23 cellular contexts compared by ENCODE assay signal in the genomic region with DNA sequence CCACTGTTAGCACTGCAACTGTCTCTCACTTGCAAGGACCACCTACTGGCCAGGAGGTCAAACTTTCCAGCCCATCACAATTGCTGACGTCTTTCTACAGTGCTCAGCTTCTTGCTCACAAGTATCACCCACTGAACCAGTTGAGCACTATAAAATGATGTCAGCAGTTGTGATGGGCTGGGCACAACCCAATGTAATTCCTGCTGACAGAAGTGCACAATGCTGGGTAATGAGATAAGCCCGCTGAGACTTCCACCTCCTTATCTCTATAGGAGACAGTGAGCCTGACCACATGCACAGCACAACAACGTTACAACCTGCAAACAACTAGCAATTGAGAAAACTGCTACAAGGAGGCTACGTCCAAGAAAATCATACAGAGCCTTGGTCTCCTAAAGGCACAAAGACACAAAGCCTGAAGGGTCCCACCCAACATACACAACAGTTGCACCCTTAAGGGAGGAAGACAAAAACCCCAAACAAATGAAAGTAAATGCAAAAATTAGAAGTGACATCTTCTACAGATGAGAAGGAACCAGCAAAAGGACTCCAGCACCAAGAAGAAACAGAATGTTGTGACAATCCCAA.
A peak's percentile ranks its signal among the peaks of the same experiment; 100 is the strongest.
DNase-seq lines count a peak whose midpoint lies in the region; ATAC-seq, FAIRE-seq and TF ChIP-seq lines count a peak whose summit lies in the region.
"Had no signal": no experiment of that assay in that cellular context is flagged by ENCODE, and none has a peak within 500 bp of the region (broad histone marks: within the 10 kb centered on the region; RNA-seq: fewer than 3 reads in every experiment).

No MANE protein-coding gene starts in this region.

- peak overlapping the region; percentile 68 for H3K4me2 ChIP-seq in K562 (ENCODE audit: insufficient read depth, low read length)
- H3K4me2 ChIP-seq: BLaER1 had no signal

- peak overlapping the region; percentile 37 to 40; a peak in 3 of 4 replicates for H3K9ac ChIP-seq in K562 (ENCODE audit: insufficient read depth in 1 of 2, low read depth in 2 of 2, low read length in 2 of 2)
- H3K9ac ChIP-seq: BLaER1, GM23248 had no signal

- TF ChIP-seq CTCF in K562 (IDR thresholded peaks at IDR 0.05 in 2 of 3, conservative IDR thresholded peaks at IDR 0.05 in 1 of 3; ENCODE audit: insufficient read depth in 2 of 3, low read depth in 1 of 3, low read length in 3 of 3), result no peak
- TF ChIP-seq CTCF in lower leg skin (IDR thresholded peaks at IDR 0.05), result no peak

- H3K27me3 ChIP-seq in K562 (ENCODE audit: control insufficient read depth in 2 of 2, insufficient read depth in 2 of 2, low read length in 2 of 2), result no peaks in the 10 kb centered on the region; a peak in 1 of 5 replicates
- H3K27me3 ChIP-seq: BLaER1, MG63 had no signal

- no peaks in the 10 kb centered on the region for H3K36me3 ChIP-seq in K562 (ENCODE audit: control insufficient read depth, insufficient read depth, low read length)
- H3K36me3 ChIP-seq: BLaER1, MG63 had no signal

- TF ChIP-seq EP300 in K562 (IDR thresholded peaks at IDR 0.05; ENCODE audit: low read length), result no peak

- WGBS in K562 (ENCODE audit: insufficient coverage, low coverage, missing lambda C conversion rate), result under 1% methylated on average over 4 of the region's 4 CpGs
- 83 to 94% methylated on average over 4 of the region's 4 CpGs for WGBS in lower leg skin, 2 donors

- ATAC-seq in K562, result peak; percentile 94
- ATAC-seq in activated naive CD4-positive, alpha-beta T cell treated with anti-CD3 and anti-CD28 coated beads, Interleukin-2, amount 50 U/mL, for 72 hours, result no peak
- ATAC-seq in HG02763 (IDR thresholded peaks at IDR 0.05; ENCODE audit: unreplicated experiment), result no peak
- ATAC-seq: SK-N-SH treated with all-trans-retinoic acid at 6 μM for 48 hours had no signal

- no peaks in the 10 kb centered on the region for H3K79me2 ChIP-seq in K562 (ENCODE audit: control insufficient read depth, insufficient read depth, low read length)

- H2AFZ ChIP-seq in K562 (ENCODE audit: low read depth, low read length), result peak overlapping the region; percentile 82
- H2AFZ ChIP-seq: GM23248 had no signal

- H3K9me3 ChIP-seq in K562 (replicated peaks; ENCODE audit: control insufficient read depth, insufficient read depth, low read depth, low read length), result peaks cover 6% of the 10 kb centered on the region; the same call in 1 of the 2 replicates
- H3K9me3 ChIP-seq: MG63 had no signal

- peak; percentile 46 for DNase-seq in OCI-M2 (lab: John Stamatoyannopoulos, UW; ENCODE audit: unreplicated experiment)
- DNase-seq in K562 (ENCODE audit: extremely low read depth in 1 of 4, low spot score in 3 of 4), result peak; percentile 83 to 99 (median 92)
- no peak for DNase-seq in lower leg skin (ENCODE audit: low spot score in 2 of 2)
- no peak for DNase-seq in DMS153 treated with DMSO at 0.1 percent for 48 hours (lab: John Stamatoyannopoulos, UW; ENCODE audit: unreplicated experiment)
- DNase-seq in NCI-H2107 treated with DMSO at 0.1 percent for 48 hours (lab: John Stamatoyannopoulos, UW; ENCODE audit: unreplicated experiment), result no peak
- DNase-seq in activated naive CD4-positive, alpha-beta T cell treated with anti-CD3 and anti-CD28 coated beads, Interleukin-2, amount 50 U/mL, for 72 hours (ENCODE audit: low spot score in 2 of 2), result no peak
- DNase-seq: CD4-positive, alpha-beta memory T cell; DMS153; GM23248; HCEC 1CT; MG63; NCI-H1092; NCI-H1436; NCI-H187 treated with DMSO at 0.1 percent for 48 hours; NCI-H345; NCI-H524; NCI-H774 had no signal

- H3K9me3 Mint-ChIP-seq in activated naive CD4-positive, alpha-beta T cell treated with anti-CD3 and anti-CD28 coated beads, Interleukin-2, amount 50 U/mL, for 72 hours, result peaks cover 17 to 28% of the 10 kb centered on the region in 2 donors

- no peaks in the 10 kb centered on the region for H4K20me1 ChIP-seq in K562 (replicated peaks; ENCODE audit: control insufficient read depth, insufficient read depth, low read length)
- H4K20me1 ChIP-seq: BLaER1 had no signal

- peak overlapping the region; percentile 52 for H3K27ac ChIP-seq in K562 (ENCODE audit: extremely low read depth, low read depth, low read length)
- H3K27ac ChIP-seq: BLaER1, GM23248, RWPE1 had no signal

- no peak overlapping the region for H3K27ac Mint-ChIP-seq in activated naive CD4-positive, alpha-beta T cell treated with anti-CD3 and anti-CD28 coated beads, Interleukin-2, amount 50 U/mL, for 72 hours
- H3K27ac Mint-ChIP-seq: CD4-positive, alpha-beta memory T cell had no signal

- CTCF ChIA-PET in K562 (lab: Yijun Ruan, JAX; ENCODE audit: low intra/inter-chr PET ratio), result interaction anchor here (0.6 kb wide), 1 partner anchor 212 kb away, joined by 3 read pairs; no protein-coding TSS in a partner anchor

- H3K36me3 Mint-ChIP-seq in activated naive CD4-positive, alpha-beta T cell treated with anti-CD3 and anti-CD28 coated beads, Interleukin-2, amount 50 U/mL, for 72 hours, result peaks cover 0 to 6% of the 10 kb centered on the region in 2 donors
- H3K36me3 Mint-ChIP-seq: CD4-positive, alpha-beta memory T cell had no signal

- POLR2A ChIA-PET in K562 (lab: Yijun Ruan, JAX), result interaction anchor here (0.7 to 4.5 kb wide), 9 partner anchors 9 to 77 kb away, joined by 3 to 28 read pairs (median 5); no protein-coding TSS in a partner anchor

- no TSS peak for BruUV-seq in K562 (replicated peaks; lab: Mats Ljungman, UMichigan)

- in situ Hi-C loops in K562 (cut with MboI), result no loop called here

- peaks cover 15 to 31% of the 10 kb centered on the region in 2 experiments for H3K4me1 ChIP-seq in K562 (replicated peaks in 1 of 2; ENCODE audit: control insufficient read depth in 2 of 2, insufficient read depth in 2 of 2, low read length in 2 of 2)
- H3K4me1 ChIP-seq: BLaER1 had no signal

- FAIRE-seq in K562 (lab: Jason Lieb, UNC), result peak; percentile 96
- FAIRE-seq: G401.6, GM12892 had no signal

- intact Hi-C loops in K562 (cut with micrococcal nuclease), result loop anchor here (1.0 to 5.0 kb wide), 5 partner anchors 31 to 75 kb away; a partner anchor contains a TSS
- intact Hi-C loops in lower leg skin (cut with DNase I; ENCODE audit: low total_unique reads), result no loop called here

- TF ChIP-seq POLR2A in K562 (conservative IDR thresholded peaks at IDR 0.05) (no peak), lower leg skin (IDR thresholded peaks at IDR 0.05) (no peak)

- no peak overlapping the region for H3K4me3 ChIP-seq in K562
- H3K4me3 ChIP-seq in lower leg skin (ENCODE audit: low read depth, poor library complexity, severe bottlenecking), result peak overlapping the region; percentile 3
- H3K4me3 ChIP-seq: BLaER1, GM23248, MG63 had no signal

- no peak for TF ChIP-seq RAD21 in K562 (CRISPR knock-in tag; conservative IDR thresholded peaks at IDR 0.05 in 1 of 2, IDR thresholded peaks at IDR 0.05 in 1 of 2)

- H3K9me1 ChIP-seq in K562 (ENCODE audit: control insufficient read depth, insufficient read depth, low read length), result peaks cover 9% of the 10 kb centered on the region

TF ChIP-seq in K562, 482 proteins besides CTCF, POLR2A, EP300 and RAD21 (continues in another document):
- TF ChIP-seq SAFB (IDR thresholded peaks at IDR 0.05; ENCODE audit: borderline replicate concordance, low read depth, low read length) (no peak), RBM15 (IDR thresholded peaks at IDR 0.05; ENCODE audit: insufficient read depth, low read length) (no peak), YY1 (IDR thresholded peaks at IDR 0.05; ENCODE audit: borderline replicate concordance in 1 of 3, control insufficient read depth in 1 of 3, extremely low read depth in 1 of 3, insufficient read depth in 3 of 3, insufficient read length in 1 of 3, insufficient replicate concordance in 2 of 3, low read depth in 1 of 3, low read length in 2 of 3) (no peak), ATF3 (IDR thresholded peaks at IDR 0.05) (no peak), ATF3 (CRISPR knock-in tag; conservative IDR thresholded peaks at IDR 0.05) (peak; percentile 98)
- TF ChIP-seq, protein P1, sequence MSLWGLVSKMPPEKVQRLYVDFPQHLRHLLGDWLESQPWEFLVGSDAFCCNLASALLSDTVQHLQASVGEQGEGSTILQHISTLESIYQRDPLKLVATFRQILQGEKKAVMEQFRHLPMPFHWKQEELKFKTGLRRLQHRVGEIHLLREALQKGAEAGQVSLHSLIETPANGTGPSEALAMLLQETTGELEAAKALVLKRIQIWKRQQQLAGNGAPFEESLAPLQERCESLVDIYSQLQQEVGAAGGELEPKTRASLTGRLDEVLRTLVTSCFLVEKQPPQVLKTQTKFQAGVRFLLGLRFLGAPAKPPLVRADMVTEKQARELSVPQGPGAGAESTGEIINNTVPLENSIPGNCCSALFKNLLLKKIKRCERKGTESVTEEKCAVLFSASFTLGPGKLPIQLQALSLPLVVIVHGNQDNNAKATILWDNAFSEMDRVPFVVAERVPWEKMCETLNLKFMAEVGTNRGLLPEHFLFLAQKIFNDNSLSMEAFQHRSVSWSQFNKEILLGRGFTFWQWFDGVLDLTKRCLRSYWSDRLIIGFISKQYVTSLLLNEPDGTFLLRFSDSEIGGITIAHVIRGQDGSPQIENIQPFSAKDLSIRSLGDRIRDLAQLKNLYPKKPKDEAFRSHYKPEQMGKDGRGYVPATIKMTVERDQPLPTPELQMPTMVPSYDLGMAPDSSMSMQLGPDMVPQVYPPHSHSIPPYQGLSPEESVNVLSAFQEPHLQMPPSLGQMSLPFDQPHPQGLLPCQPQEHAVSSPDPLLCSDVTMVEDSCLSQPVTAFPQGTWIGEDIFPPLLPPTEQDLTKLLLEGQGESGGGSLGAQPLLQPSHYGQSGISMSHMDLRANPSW (CRISPR knock-in tag; IDR thresholded peaks at IDR 0.05), result peak; percentile 98

Comparison
In these comparisons a context has a peak if more than half of its experiments do, and no peak if none do; other contexts are left out.
1. DNase-seq: peak in OCI-M2 (single experiment) and K562 (4 of 4); none in lower leg skin (0 of 2), DMS153 treated with DMSO at 0.1 percent for 48 hours (single experiment), NCI-H2107 treated with DMSO at 0.1 percent for 48 hours (single experiment) and activated naive CD4-positive, alpha-beta T cell treated with anti-CD3 and anti-CD28 coated beads, Interleukin-2, amount 50 U/mL, for 72 hours (0 of 2).